23 cellular contexts compared by ENCODE assay signal in genomic region chr9:73093016-73093739, GRCh38. TPM values are rescaled to one million over a fixed set of nuclear protein-coding genes. Genes with fewer than 3 reads are reported as not detected.
A peak's percentile ranks its signal among the peaks of the same experiment; 100 is the strongest.
DNase-seq lines count a peak whose midpoint lies in the region; ATAC-seq and TF ChIP-seq lines count a peak whose summit lies in the region.
"Had no signal": no experiment of that assay in that cellular context is flagged by ENCODE, and none has a peak within 500 bp of the region (broad histone marks: within the 10 kb centered on the region; RNA-seq: fewer than 3 reads in every experiment).

No MANE protein-coding gene starts in this region.

- H4K20me1 ChIP-seq in DND-41 (ENCODE audit: insufficient read depth, low read length), result no peaks in the 10 kb centered on the region
- no peaks in the 10 kb centered on the region for H4K20me1 ChIP-seq in MM.1S (ENCODE audit: insufficient read depth, low read length)

- H3K27ac Mint-ChIP-seq in nephron progenitor cell, result no peak overlapping the region
- H3K27ac Mint-ChIP-seq: activated naive CD8-positive, alpha-beta T cell treated with anti-CD3 and anti-CD28 coated beads for 36 hours; naive thymus-derived CD8-positive, alpha-beta T cell; stimulated activated naive CD8-positive, alpha-beta T cell treated with anti-CD3 and anti-CD28 coated beads, Interleukin-15, Interleukin-2, amounts not matched to agents 100 ng/mL and 50 ng/mL, for 24 hours had no signal

- no peak for DNase-seq in DND-41
- no peak for DNase-seq in MM.1S
- DNase-seq in activated CD8-positive, alpha-beta memory T cell treated with anti-CD3 and anti-CD28 coated beads for 24 hours, result no peak
- DNase-seq in nephron progenitor cell, result no peak
- no peak for DNase-seq in effector memory CD4-positive, alpha-beta T cell
- DNase-seq in activated gamma-delta T cell treated with Interleukin-2 at 50 U/mL for 16 hours, result no peak
- DNase-seq: activated naive CD8-positive, alpha-beta T cell treated with anti-CD3 and anti-CD28 coated beads for 36 hours; brain microvascular endothelial cell; cortex of kidney; DMS79; KBM-7; mammary epithelial cell; naive thymus-derived CD8-positive, alpha-beta T cell; NCI-H1092; NCI-H2081 treated with DMSO at 0.1 percent for 48 hours; NCI-H524 treated with DMSO at 0.1 percent for 48 hours; Peyer's patch; stimulated activated CD4-positive, alpha-beta T cell treated with anti-CD3 and anti-CD28 coated beads, Interleukin-2, amount 100 ng/mL, for 24 hours; T1000 had no signal

- H3K9me3 ChIP-seq in DND-41 (ENCODE audit: insufficient read depth, low read length, severe bottlenecking) (no peaks in the 10 kb centered on the region), MM.1S (replicated peaks; ENCODE audit: insufficient read depth, low read length) (no peaks in the 10 kb centered on the region), endocrine pancreas (ENCODE audit: control insufficient read depth, low read length) (no peaks in the 10 kb centered on the region), skeletal muscle satellite cell (replicated peaks; ENCODE audit: low read length) (no peaks in the 10 kb centered on the region)
- H3K9me3 ChIP-seq in effector memory CD4-positive, alpha-beta T cell (ENCODE audit: control insufficient read depth, low read length), result no peaks in the 10 kb centered on the region
- H3K9me3 ChIP-seq: Peyer's patch had no signal

- H3K36me3 ChIP-seq in DND-41 (ENCODE audit: insufficient read depth, low read length) (no peaks in the 10 kb centered on the region), MM.1S (replicated peaks; ENCODE audit: insufficient read depth, low read length) (no peaks in the 10 kb centered on the region), endocrine pancreas (ENCODE audit: control insufficient read depth, insufficient read depth, low read length) (no peaks in the 10 kb centered on the region), skeletal muscle satellite cell (ENCODE audit: insufficient read depth, low read length) (no peaks in the 10 kb centered on the region)
- no peaks in the 10 kb centered on the region for H3K36me3 ChIP-seq in effector memory CD4-positive, alpha-beta T cell (ENCODE audit: control insufficient read depth, insufficient read depth, low read length)
- H3K36me3 ChIP-seq: brain microvascular endothelial cell, Peyer's patch had no signal

- no peak overlapping the region for H3K4me3 Mint-ChIP-seq in nephron progenitor cell
- H3K4me3 Mint-ChIP-seq: activated naive CD8-positive, alpha-beta T cell treated with anti-CD3 and anti-CD28 coated beads for 36 hours had no signal

- H2AFZ ChIP-seq in DND-41 (ENCODE audit: low read depth, low read length) (peak overlapping the region; percentile 80), MM.1S (ENCODE audit: low read length) (peak overlapping the region; percentile 73)

- H3K79me2 ChIP-seq in DND-41 (ENCODE audit: insufficient read depth, low read length) (no peaks in the 10 kb centered on the region), MM.1S (ENCODE audit: low read length) (no peaks in the 10 kb centered on the region)

- peak overlapping the region in 1 of 2 experiments; percentile 47; a peak in 1 of 4 replicates for H3K4me3 ChIP-seq in DND-41 (ENCODE audit: low read depth in 1 of 2, low read length in 2 of 2)
- H3K4me3 ChIP-seq in MM.1S (ENCODE audit: low read length), result peak overlapping the region; percentile 58; the same call in 1 of the 2 replicates
- peak overlapping the region; percentile 47 for H3K4me3 ChIP-seq in endocrine pancreas (ENCODE audit: control insufficient read depth, insufficient read depth, low read length)
- H3K4me3 ChIP-seq in skeletal muscle satellite cell (ENCODE audit: low read length), result peak overlapping the region; percentile 56
- no peak overlapping the region for H3K4me3 ChIP-seq in effector memory CD4-positive, alpha-beta T cell (ENCODE audit: insufficient read depth, low read depth, low read length, poor library complexity, severe bottlenecking)
- H3K4me3 ChIP-seq: Peyer's patch had no signal

- TF ChIP-seq CTCF in DND-41 (IDR thresholded peaks at IDR 0.05; ENCODE audit: borderline replicate concordance, extremely low read depth, low read length, poor library complexity, severe bottlenecking), result no peak
- TF ChIP-seq CTCF in MM.1S (IDR thresholded peaks at IDR 0.05; ENCODE audit: low read length), result no peak
- TF ChIP-seq CTCF in nephron progenitor cell (IDR thresholded peaks at IDR 0.05), result no peak

- H3K4me2 ChIP-seq in DND-41 (ENCODE audit: insufficient read depth, low read length) (peak overlapping the region; percentile 66), MM.1S (ENCODE audit: low read depth, low read length) (peak overlapping the region; percentile 70), skeletal muscle satellite cell (ENCODE audit: low read length) (peak overlapping the region; percentile 79)

- H3K36me3 Mint-ChIP-seq in nephron progenitor cell (ENCODE audit: low read depth), result no peaks in the 10 kb centered on the region
- H3K36me3 Mint-ChIP-seq: activated naive CD8-positive, alpha-beta T cell treated with anti-CD3 and anti-CD28 coated beads for 36 hours had no signal

- no peaks in the 10 kb centered on the region for H3K27me3 Mint-ChIP-seq in nephron progenitor cell (ENCODE audit: low read depth, poor library complexity)
- H3K27me3 Mint-ChIP-seq: activated naive CD8-positive, alpha-beta T cell treated with anti-CD3 and anti-CD28 coated beads for 36 hours had no signal

- H3K27ac ChIP-seq in DND-41 (ENCODE audit: low read length), result peak overlapping the region; percentile 68; the same call in 1 of the 2 replicates
- no peak overlapping the region for H3K27ac ChIP-seq in MM.1S (ENCODE audit: low read length)
- H3K27ac ChIP-seq in effector memory CD4-positive, alpha-beta T cell (ENCODE audit: insufficient read depth, low read length, poor library complexity, severe bottlenecking), result no peak overlapping the region
- H3K27ac ChIP-seq: brain microvascular endothelial cell, Peyer's patch had no signal

- peaks cover 15% of the 10 kb centered on the region for H3K4me1 ChIP-seq in DND-41 (ENCODE audit: insufficient read depth, low read length)
- H3K4me1 ChIP-seq in MM.1S (ENCODE audit: low read length), result 0 out of 2 replicates have a peak, but pooled peaks cover 9% of the 10 kb centered on the region
- peaks cover 5% of the 10 kb centered on the region for H3K4me1 ChIP-seq in endocrine pancreas (ENCODE audit: control insufficient read depth, insufficient read depth, low read length)
- peaks cover 12% of the 10 kb centered on the region for H3K4me1 ChIP-seq in skeletal muscle satellite cell (ENCODE audit: control insufficient read depth, insufficient read depth, low read length)
- H3K4me1 ChIP-seq in effector memory CD4-positive, alpha-beta T cell (ENCODE audit: control insufficient read depth, insufficient read depth, low read length, poor library complexity, severe bottlenecking), result no peaks in the 10 kb centered on the region

- H3K9me3 Mint-ChIP-seq in nephron progenitor cell, result no peaks in the 10 kb centered on the region
- H3K9me3 Mint-ChIP-seq: activated naive CD8-positive, alpha-beta T cell treated with anti-CD3 and anti-CD28 coated beads for 36 hours; naive thymus-derived CD8-positive, alpha-beta T cell; stimulated activated naive CD8-positive, alpha-beta T cell treated with anti-CD3 and anti-CD28 coated beads, Interleukin-15, Interleukin-2, amounts not matched to agents 100 ng/mL and 50 ng/mL, for 24 hours had no signal

- H3K9me2 ChIP-seq in MM.1S (replicated peaks; ENCODE audit: insufficient read depth, low read length), result no peaks in the 10 kb centered on the region

- H3K4me1 Mint-ChIP-seq in nephron progenitor cell, result peaks cover 9% of the 10 kb centered on the region

- H3K9ac ChIP-seq in DND-41 (ENCODE audit: low read depth, low read length) (peak overlapping the region; percentile 38; the same call in 1 of the 2 replicates), MM.1S (ENCODE audit: low read length) (no peak overlapping the region), endocrine pancreas (ENCODE audit: control insufficient read depth, insufficient read depth, low read length) (no peak overlapping the region), skeletal muscle satellite cell (ENCODE audit: low read depth, low read length) (peak overlapping the region; percentile 73)

- no peak for ATAC-seq in DND-41 (ENCODE audit: insufficient read depth, low read depth)
- ATAC-seq: activated CD4-positive, CD25-positive, alpha-beta regulatory T cell treated with anti-CD3 and anti-CD28 coated beads, Interleukin-2, amount 50 U/mL, for 24 hours; naive thymus-derived CD8-positive, alpha-beta T cell had no signal

- H3K27me3 ChIP-seq in DND-41 (ENCODE audit: insufficient read depth, low read length, poor library complexity) (no peaks in the 10 kb centered on the region), MM.1S (replicated peaks; ENCODE audit: insufficient read depth, low read length) (no peaks in the 10 kb centered on the region), endocrine pancreas (ENCODE audit: control insufficient read depth, insufficient read depth, low read length) (no peaks in the 10 kb centered on the region), skeletal muscle satellite cell (ENCODE audit: control insufficient read depth, insufficient read depth, low read length) (no peaks in the 10 kb centered on the region)
- no peaks in the 10 kb centered on the region for H3K27me3 ChIP-seq in effector memory CD4-positive, alpha-beta T cell (replicated peaks; ENCODE audit: control insufficient read depth, insufficient read depth, low read length, poor library complexity, severe bottlenecking)
- H3K27me3 ChIP-seq: brain microvascular endothelial cell, Peyer's patch had no signal

- H3F3A ChIP-seq in MM.1S (ENCODE audit: insufficient read depth, low read length), result no peaks in the 10 kb centered on the region

RNA-seq across cellular contexts. Expression of gene ANXA1, which starts 58.5 kb away (rescaled TPM):
- total RNA-seq in skeletal muscle satellite cell (2012; rRNA removed), result 997 and 1,049 TPM in 2 replicates

Comparison
In these comparisons a context has a peak if more than half of its experiments do, and no peak if none do; other contexts are left out.
1. H3K9ac ChIP-seq: peak in DND-41 (single experiment) and skeletal muscle satellite cell (single experiment); none in MM.1S (single experiment) and endocrine pancreas (single experiment).
2. Peak in every context shown above with its lines, with median percentiles within 50 percentile points of each other: H3K4me2 ChIP-seq.